In the genomic region with DNA sequence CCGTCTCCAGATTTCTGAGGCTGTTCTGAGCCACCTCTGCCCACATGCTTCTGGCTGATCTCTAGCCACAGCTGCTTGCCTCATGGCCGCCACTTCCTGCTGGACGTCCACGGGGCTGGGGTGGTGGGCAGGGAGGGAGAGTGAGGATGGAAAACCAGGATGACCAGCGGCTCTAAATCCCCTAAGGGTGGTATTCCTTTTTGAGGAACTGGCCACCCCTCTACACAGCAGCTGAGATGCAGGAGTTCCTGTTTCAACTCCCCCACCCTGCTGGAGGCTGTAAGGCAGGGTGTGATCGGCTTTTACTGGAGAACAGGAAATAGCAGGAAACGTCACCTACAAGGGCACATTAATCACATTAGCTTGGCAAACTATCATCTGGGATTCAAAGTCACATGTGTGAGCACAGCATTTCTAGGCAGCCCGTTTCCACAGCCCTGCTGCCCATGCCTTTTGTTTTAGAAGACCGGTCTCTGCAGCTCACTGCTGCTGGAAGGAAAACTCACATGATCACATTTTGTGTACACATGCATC, we compare ENCODE assay signal across 8 cellular contexts.
DNase-seq lines count a peak whose midpoint lies in the region; ATAC-seq, FAIRE-seq and TF ChIP-seq lines count a peak whose summit lies in the region.

No MANE protein-coding gene starts in this region.

- ATAC-seq in HG03139 (IDR thresholded peaks at IDR 0.05; ENCODE audit: unreplicated experiment) (no peak), GM18909 (IDR thresholded peaks at IDR 0.05; ENCODE audit: poor library complexity, unreplicated experiment) (no peak), HG03095 (IDR thresholded peaks at IDR 0.05; ENCODE audit: unreplicated experiment) (no peak)

- TF ChIP-seq CTCF in AG09319 (IDR thresholded peaks at IDR 0.05; ENCODE audit: low read depth, low read length) (no peak), bronchial epithelial cell (IDR thresholded peaks at IDR 0.05; ENCODE audit: insufficient read depth, low read length, severe bottlenecking) (no peak)

- H3K4me3 ChIP-seq in bronchial epithelial cell (ENCODE audit: low read depth, low read length) = no peak overlapping the region

- DNase-seq in AG09319 (ENCODE audit: extremely low read depth, low read depth) (peak; percentile 22), NCI-H2029 (lab: John Stamatoyannopoulos, UW) (peak; percentile 93), bronchial epithelial cell (ENCODE audit: low read depth) (peak; percentile 95), lung microvascular endothelial cell (ENCODE audit: low read depth in 2 of 2) (peak; percentile 95 to 98)
- DNase-seq in NK-92 treated with Interleukin-12 subunit alpha and Interleukin-12 subunit beta, amount 100 ng/mL, for 24 hours (lab: John Stamatoyannopoulos, UW) = no peak

- H3K36me3 ChIP-seq in bronchial epithelial cell (ENCODE audit: control insufficient read depth, insufficient read depth, low read length) = no peaks in the 10 kb centered on the region

- no peaks in the 10 kb centered on the region for H3K27me3 ChIP-seq in bronchial epithelial cell (ENCODE audit: control insufficient read depth, insufficient read depth, low read length)

- peak; percentile 68 for FAIRE-seq in bronchial epithelial cell (lab: Jason Lieb, UNC)
